1 cellular context compared by ENCODE assay signal in genomic region chr3:71218508-71218907, GRCh38.
TF ChIP-seq lines count a peak whose summit lies in the region.

No MANE protein-coding gene starts in this region.

TF ChIP-seq in GM23338, 12 proteins besides CTCF, POLR2A, EP300 and RAD21 (continued from another document):
- TF ChIP-seq ZNF462 (CRISPR knock-in tag; IDR thresholded peaks at IDR 0.05) (no peak), REST (IDR thresholded peaks at IDR 0.05; ENCODE audit: unreplicated experiment) (no peak), NANOG (IDR thresholded peaks at IDR 0.05; ENCODE audit: borderline replicate concordance) (no peak), EZH2phosphoT487 (IDR thresholded peaks at IDR 0.05; ENCODE audit: unreplicated experiment) (no peak), POLR2AphosphoS5 (IDR thresholded peaks at IDR 0.05; ENCODE audit: low read depth) (no peak)
